ENCODE assay signal across 25 cellular contexts in the genomic region with DNA sequence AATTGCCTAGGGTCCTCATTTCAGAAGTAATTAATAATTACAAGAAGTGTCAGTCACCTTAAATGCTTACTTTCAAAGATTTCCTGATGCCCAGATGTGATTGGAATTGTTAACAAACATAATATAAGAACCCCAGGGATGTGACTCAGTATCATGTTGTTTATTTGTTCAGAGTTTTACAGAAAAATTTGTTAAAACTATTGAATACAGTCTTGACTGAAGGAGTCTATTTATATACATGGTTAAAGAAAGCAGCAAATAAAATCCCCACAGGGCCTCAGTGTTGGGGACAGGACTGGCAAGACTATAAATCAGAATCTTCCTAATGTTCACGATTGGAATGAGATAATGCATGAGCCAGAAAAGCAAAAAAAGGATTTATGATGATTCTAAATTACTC.
DNase-seq lines count a peak whose midpoint lies in the region; ATAC-seq and TF ChIP-seq lines count a peak whose summit lies in the region.
"Had no signal": no experiment of that assay in that cellular context is flagged by ENCODE, and none has a peak within 500 bp of the region (broad histone marks: within the 10 kb centered on the region; RNA-seq: fewer than 3 reads in every experiment).

No MANE protein-coding gene starts in this region.

- H3K27ac ChIP-seq in GM23338 (ENCODE audit: low read depth) (no peak overlapping the region), SJSA1 (peak overlapping the region; percentile 51), PC-9 (no peak overlapping the region)
- H3K27ac ChIP-seq: BLaER1 had no signal

- H3K4me1 ChIP-seq in GM23338 (ENCODE audit: insufficient read depth) (no peaks in the 10 kb centered on the region), SJSA1 (replicated peaks) (peaks cover 22% of the 10 kb centered on the region), PC-9 (replicated peaks; ENCODE audit: insufficient read depth) (no peaks in the 10 kb centered on the region)
- H3K4me1 ChIP-seq: BLaER1, Caco-2 had no signal

- H2AFZ ChIP-seq in GM23338 (0 out of 2 replicates have a peak overlapping the region, but pooled peaks have one; percentile 63), PC-9 (no peak overlapping the region)

- H3K9me3 ChIP-seq in SJSA1 (replicated peaks): no peaks in the 10 kb centered on the region
- no peaks in the 10 kb centered on the region for H3K9me3 ChIP-seq in PC-9 (ENCODE audit: insufficient read depth, low read depth)
- H3K9me3 ChIP-seq: Caco-2, MG63 had no signal

- H3K4me1 Mint-ChIP-seq in GM23338: peaks cover 4% of the 10 kb centered on the region; the same call in 1 of the 3 replicates

- intact Hi-C loops in PC-9 (cut with micrococcal nuclease; ENCODE audit: unreplicated experiment): loop anchor here (10.0 kb wide), 1 partner anchor 627 kb away; no protein-coding TSS in a partner anchor

- 0 out of 2 replicates have a peak, but pooled peaks cover 3% of the 10 kb centered on the region for H3K9me2 ChIP-seq in GM23338 (ENCODE audit: insufficient read depth)
- no peaks in the 10 kb centered on the region for H3K9me2 ChIP-seq in PC-9 (ENCODE audit: insufficient read depth)

- H3K4me3 ChIP-seq in GM23338 (no peak overlapping the region), SJSA1 (no peak overlapping the region), PC-9 (no peak overlapping the region)
- H3K4me3 ChIP-seq: BLaER1, MG63 had no signal

- H3K27me3 ChIP-seq in GM23338 (ENCODE audit: insufficient read depth): no peaks in the 10 kb centered on the region
- no peaks in the 10 kb centered on the region for H3K27me3 ChIP-seq in SJSA1 (replicated peaks)
- no peaks in the 10 kb centered on the region for H3K27me3 ChIP-seq in PC-9 (ENCODE audit: insufficient read depth, low read depth)
- H3K27me3 ChIP-seq: BLaER1, MG63 had no signal

- ATAC-seq in GM23338: no peak
- no peak for ATAC-seq in HG02970 (IDR thresholded peaks at IDR 0.05; ENCODE audit: low FRiP score, unreplicated experiment)
- ATAC-seq: HCT116, Panc1, SK-N-SH treated with all-trans-retinoic acid at 6 μM for 48 hours had no signal

- no peak overlapping the region for H3K4me3 Mint-ChIP-seq in GM23338
- H3K4me3 Mint-ChIP-seq: CD4-positive, alpha-beta memory T cell had no signal

- BruUV-seq in PC-9 (replicated peaks; lab: Mats Ljungman, UMichigan): no TSS peak

- H4K20me1 ChIP-seq in GM23338 (replicated peaks; ENCODE audit: insufficient read depth) (no peaks in the 10 kb centered on the region), PC-9 (ENCODE audit: insufficient read depth) (no peaks in the 10 kb centered on the region)
- H4K20me1 ChIP-seq: BLaER1 had no signal

- no peak overlapping the region for H3K4me2 ChIP-seq in GM23338
- no peak overlapping the region for H3K4me2 ChIP-seq in PC-9
- H3K4me2 ChIP-seq: BLaER1 had no signal

- H3F3A ChIP-seq in GM23338 (replicated peaks; ENCODE audit: low read depth): no peaks in the 10 kb centered on the region
- no peaks in the 10 kb centered on the region for H3F3A ChIP-seq in PC-9 (ENCODE audit: insufficient read depth, low read depth)

- no peaks in the 10 kb centered on the region; the same call in 2 of the 3 replicates for H3K9me3 Mint-ChIP-seq in GM23338
- H3K9me3 Mint-ChIP-seq: CD4-positive, alpha-beta memory T cell had no signal

- CTCF ChIA-PET in PC-9 (lab: Charles Lee): no interaction called here

- no peak overlapping the region for H3K27ac Mint-ChIP-seq in GM23338
- H3K27ac Mint-ChIP-seq: CD4-positive, alpha-beta memory T cell had no signal

- TF ChIP-seq CTCF in GM23338 (conservative IDR thresholded peaks at IDR 0.05; ENCODE audit: low read depth in 2 of 2): no peak
- TF ChIP-seq CTCF in PC-9 (conservative IDR thresholded peaks at IDR 0.05): no peak

- no peaks in the 10 kb centered on the region for H3K27me3 Mint-ChIP-seq in GM23338 (ENCODE audit: insufficient read depth, low read depth, poor library complexity)
- H3K27me3 Mint-ChIP-seq: CD4-positive, alpha-beta memory T cell had no signal

- H3K36me3 ChIP-seq in GM23338 (ENCODE audit: insufficient read depth) (no peaks in the 10 kb centered on the region), SJSA1 (no peaks in the 10 kb centered on the region), PC-9 (ENCODE audit: low read depth) (no peaks in the 10 kb centered on the region)
- H3K36me3 ChIP-seq: BLaER1, MG63 had no signal

- DNase-seq in GM23338 (ENCODE audit: low spot score): no peak
- DNase-seq in SJSA1 (ENCODE audit: low read depth in 1 of 2, low spot score in 2 of 2): peak in 1 of 2 experiments; percentile 78
- peak; percentile 10 for DNase-seq in iris pigment epithelial cell (ENCODE audit: low read depth)
- no peak for DNase-seq in PC-9
- DNase-seq in NCI-H2107 (lab: John Stamatoyannopoulos, UW): no peak
- no peak for DNase-seq in DMS 273 treated with DMSO at 0.1 percent for 48 hours (lab: John Stamatoyannopoulos, UW)
- DNase-seq: Caco-2; CD4-positive, alpha-beta memory T cell; DND-41; GDM1; GOT3; Karpas-422; MG63; NCI-H1930; NCI-H2171; NCI-H345; NCI-H524; NCI-H774; NK-92 treated with Interleukin-12 subunit alpha and Interleukin-12 subunit beta, amount 100 ng/mL, for 24 hours; SIG-M5 had no signal

- H3K79me2 ChIP-seq in GM23338 (replicated peaks; ENCODE audit: insufficient read depth): no peaks in the 10 kb centered on the region
- no peaks in the 10 kb centered on the region for H3K79me2 ChIP-seq in PC-9 (ENCODE audit: low read depth)

- POLR2A ChIA-PET in PC-9 (lab: Charles Lee; ENCODE audit: unreplicated experiment): no interaction called here

- no peaks in the 10 kb centered on the region for H3K36me3 Mint-ChIP-seq in GM23338 (ENCODE audit: low read depth)
- H3K36me3 Mint-ChIP-seq: CD4-positive, alpha-beta memory T cell had no signal

TF ChIP-seq in GM23338, 12 proteins besides CTCF, POLR2A, EP300 and RAD21:
- no peak for TF ChIP-seq POLR2AphosphoS5 (IDR thresholded peaks at IDR 0.05; ENCODE audit: low read depth)
- no peak for TF ChIP-seq JUNB (IDR thresholded peaks at IDR 0.05; ENCODE audit: unreplicated experiment)
- TF ChIP-seq, protein P1, sequence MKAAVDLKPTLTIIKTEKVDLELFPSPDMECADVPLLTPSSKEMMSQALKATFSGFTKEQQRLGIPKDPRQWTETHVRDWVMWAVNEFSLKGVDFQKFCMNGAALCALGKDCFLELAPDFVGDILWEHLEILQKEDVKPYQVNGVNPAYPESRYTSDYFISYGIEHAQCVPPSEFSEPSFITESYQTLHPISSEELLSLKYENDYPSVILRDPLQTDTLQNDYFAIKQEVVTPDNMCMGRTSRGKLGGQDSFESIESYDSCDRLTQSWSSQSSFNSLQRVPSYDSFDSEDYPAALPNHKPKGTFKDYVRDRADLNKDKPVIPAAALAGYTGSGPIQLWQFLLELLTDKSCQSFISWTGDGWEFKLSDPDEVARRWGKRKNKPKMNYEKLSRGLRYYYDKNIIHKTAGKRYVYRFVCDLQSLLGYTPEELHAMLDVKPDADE (IDR thresholded peaks at IDR 0.05): no peak
